In the genomic region with DNA sequence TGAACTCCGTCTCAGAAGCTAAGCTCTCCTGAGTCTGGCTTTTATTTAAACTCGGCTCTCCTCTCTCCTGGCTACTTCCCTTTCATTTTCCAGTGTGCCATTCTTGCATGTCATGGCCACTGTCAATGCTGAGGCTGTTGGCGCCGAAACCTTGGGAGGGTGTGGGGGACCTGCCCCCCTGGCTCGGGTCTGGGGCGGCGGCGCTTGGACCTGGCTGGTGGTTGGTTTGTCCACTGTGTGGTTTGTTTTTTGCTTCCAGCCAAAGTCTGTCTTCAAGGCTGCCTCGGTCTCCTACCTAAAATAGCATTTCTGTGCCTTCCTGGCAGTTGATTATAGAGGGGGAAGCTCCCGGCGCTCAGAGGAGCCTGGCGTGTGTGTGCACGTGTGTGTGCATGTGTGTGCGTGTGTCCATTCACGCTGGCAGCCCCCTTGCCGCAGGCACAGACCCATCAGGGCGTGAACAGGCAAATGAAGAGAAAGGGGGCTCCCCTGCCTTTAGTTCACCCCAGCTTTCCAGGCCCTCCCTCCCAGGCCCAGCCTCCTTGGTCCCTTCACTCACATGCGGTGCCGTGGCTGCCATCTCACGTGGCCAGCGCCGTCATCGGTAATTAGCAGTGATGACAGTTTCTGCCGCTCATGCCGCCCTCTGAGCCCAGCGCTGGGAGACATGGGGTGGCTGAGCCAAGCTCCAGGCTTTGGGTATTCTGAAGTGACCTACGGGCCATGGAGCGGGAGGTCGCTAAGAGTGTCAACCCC, we compare ENCODE assay signal across 8 cellular contexts.
DNase-seq lines count a peak whose midpoint lies in the region; ATAC-seq and TF ChIP-seq lines count a peak whose summit lies in the region.

No MANE protein-coding gene starts in this region.

- H3K23ac ChIP-seq in IMR-90 (ENCODE audit: low read depth, low read length): peak overlapping the region; percentile 84
- peak overlapping the region in 1 of 2 experiments; percentile 16 for H3K23ac ChIP-seq in mesenchymal stem cell (ENCODE audit: low read length in 2 of 2)

- peak overlapping the region; percentile 96 for H3K27ac ChIP-seq in IMR-90 (ENCODE audit: insufficient read depth, low read length)
- H3K27ac ChIP-seq in angular gyrus (ENCODE audit: low read depth, low read length): peak overlapping the region; percentile 57
- peak overlapping the region; percentile 77 for H3K27ac ChIP-seq in mesenchymal stem cell (ENCODE audit: low read length, poor library complexity, severe bottlenecking)

- intact Hi-C loops in IMR-90 (cut with micrococcal nuclease): loop anchor here (5.0 kb wide), 1 partner anchor 233 kb away; no protein-coding TSS in a partner anchor

- dilution Hi-C loops in IMR-90 (cut with HindIII; ENCODE audit: low sequenced_read_pairs, unreplicated experiment): no loop called here

- no peak for TF ChIP-seq RAD21 in IMR-90 (IDR thresholded peaks at IDR 0.05; ENCODE audit: low read length)

- in situ Hi-C loops in IMR-90 (cut with MboI; ENCODE audit: low sequenced_read_pairs): loop anchor here (5.0 kb wide), 1 partner anchor 107 kb away; no protein-coding TSS in a partner anchor

- H3K14ac ChIP-seq in IMR-90 (replicated peaks; ENCODE audit: low read depth, low read length) (peak overlapping the region; percentile 71), mesenchymal stem cell (ENCODE audit: low read length in 2 of 2) (peak overlapping the region; percentile 8 to 39)

- CTCF ChIA-PET in IMR-90 (lab: Yijun Ruan, JAX): no interaction called here

- TF ChIP-seq CTCF in IMR-90 (conservative IDR thresholded peaks at IDR 0.05; ENCODE audit: low read depth, low read length): no peak

- peaks cover 10% of the 10 kb centered on the region; the same call in 1 of the 2 replicates for H4K20me1 ChIP-seq in IMR-90 (ENCODE audit: insufficient read depth, low read length)

- peak overlapping the region; percentile 98 for H2BK120ac ChIP-seq in IMR-90 (ENCODE audit: low read depth, low read length)
- H2BK120ac ChIP-seq in mesenchymal stem cell (ENCODE audit: low read depth, low read length): peak overlapping the region; percentile 98

- peak overlapping the region; percentile 31; the same call in 1 of the 2 replicates for H4K5ac ChIP-seq in IMR-90 (ENCODE audit: low read depth, low read length)

- no peaks in the 10 kb centered on the region for H3K36me3 ChIP-seq in IMR-90 (ENCODE audit: control insufficient read depth, insufficient read depth, low read length)
- peaks cover 0 to 9% of the 10 kb centered on the region in 2 experiments for H3K36me3 ChIP-seq in mesenchymal stem cell (ENCODE audit: control insufficient read depth in 1 of 2, insufficient read depth in 2 of 2, low read depth in 1 of 2, low read length in 2 of 2)

- peak overlapping the region; percentile 96; a peak in 3 of 4 replicates for H4K8ac ChIP-seq in IMR-90 (ENCODE audit: low read depth in 2 of 2, low read length in 2 of 2)
- H4K8ac ChIP-seq in mesenchymal stem cell (ENCODE audit: low read length): peak overlapping the region; percentile 91

- POLR2A ChIA-PET in IMR-90 (lab: Charles Lee; ENCODE audit: unreplicated experiment): no interaction called here

- peak overlapping the region; percentile 84 for H3K4ac ChIP-seq in IMR-90 (ENCODE audit: low read depth, low read length)
- peak overlapping the region; percentile 98 for H3K4ac ChIP-seq in mesenchymal stem cell (ENCODE audit: low read depth in 1 of 2, low read length in 2 of 2)

- H3K27me3 ChIP-seq in IMR-90 (ENCODE audit: control insufficient read depth, insufficient read depth, low read length): no peaks in the 10 kb centered on the region
- H3K27me3 ChIP-seq in mesenchymal stem cell (ENCODE audit: control insufficient read depth in 1 of 2, insufficient read depth in 1 of 2, low read length in 2 of 2): no peaks in the 10 kb centered on the region

- H2BK12ac ChIP-seq in mesenchymal stem cell (ENCODE audit: low read length in 2 of 2): peak overlapping the region; percentile 80 to 82

- H2BK5ac ChIP-seq in IMR-90 (ENCODE audit: low read depth, low read length, poor library complexity, severe bottlenecking) (peak overlapping the region; percentile 83), mesenchymal stem cell (ENCODE audit: low read depth, low read length, poor library complexity, severe bottlenecking) (peak overlapping the region; percentile 37)

- peaks cover 19 to 78% of the 10 kb centered on the region in 2 experiments for H3K79me1 ChIP-seq in IMR-90 (ENCODE audit: low read depth in 1 of 2, low read length in 2 of 2)
- no peaks in the 10 kb centered on the region for H3K79me1 ChIP-seq in mesenchymal stem cell (replicated peaks; ENCODE audit: low read length, poor library complexity, severe bottlenecking)

- H3K4me2 ChIP-seq in IMR-90 (ENCODE audit: low read depth, low read length) (peak overlapping the region; percentile 79), mesenchymal stem cell (ENCODE audit: low read length, poor library complexity, severe bottlenecking) (peak overlapping the region; percentile 60)

- H3K9ac ChIP-seq in IMR-90 (ENCODE audit: low read depth, low read length) (peak overlapping the region; percentile 65), mesenchymal stem cell (ENCODE audit: low read length) (peak overlapping the region; percentile 100)

- peak overlapping the region; percentile 86 for H2BK20ac ChIP-seq in IMR-90 (ENCODE audit: low read depth, low read length)

- H2BK15ac ChIP-seq in IMR-90 (ENCODE audit: low read depth, low read length) (peak overlapping the region; percentile 55; the same call in 2 of the 3 replicates), mesenchymal stem cell (ENCODE audit: low read depth, poor library complexity, severe bottlenecking) (peak overlapping the region; percentile 96)

- H3K56ac ChIP-seq in IMR-90 (ENCODE audit: extremely low read depth, insufficient read depth, low read length): peak overlapping the region; percentile 61

- peak; percentile 74 for DNase-seq in EL
- DNase-seq in IMR-90: no peak
- DNase-seq in mesenchymal stem cell: peak; percentile 51
- no peak for DNase-seq in NCI-H128 (lab: John Stamatoyannopoulos, UW; ENCODE audit: unreplicated experiment)
- no peak for DNase-seq in stimulated activated CD4-positive, alpha-beta T cell treated with anti-CD3 and anti-CD28 coated beads, Interleukin-2, amount 100 ng/mL, for 24 hours
- DNase-seq in activated T-cell treated with anti-CD3 and anti-CD28 coated beads, Interleukin-2, amount 50 U/mL, for 1 hour: no peak

- TF ChIP-seq POLR2A in IMR-90 (IDR thresholded peaks at IDR 0.05; ENCODE audit: low read depth, low read length): no peak

- H4K91ac ChIP-seq in IMR-90 (ENCODE audit: insufficient read depth, low read depth, low read length) (peak overlapping the region; percentile 95), mesenchymal stem cell (ENCODE audit: low read length) (peak overlapping the region; percentile 98)

- no TSS peak for BruUV-seq in IMR-90 (replicated peaks; lab: Mats Ljungman, UMichigan)

- H3K4me1 ChIP-seq in IMR-90 (ENCODE audit: control insufficient read depth, insufficient read depth, low read length) (peaks cover 62% of the 10 kb centered on the region), mesenchymal stem cell (ENCODE audit: control insufficient read depth, insufficient read depth, low read depth, low read length) (peaks cover 68% of the 10 kb centered on the region)

- H3K9me3 ChIP-seq in IMR-90 (ENCODE audit: control insufficient read depth, insufficient read depth, low read length) (no peaks in the 10 kb centered on the region), mesenchymal stem cell (ENCODE audit: control insufficient read depth, low read length) (no peaks in the 10 kb centered on the region)

- H3K4me3 ChIP-seq in IMR-90 (ENCODE audit: insufficient read depth, low read depth, low read length): peak overlapping the region; percentile 36
- H3K4me3 ChIP-seq in mesenchymal stem cell (ENCODE audit: insufficient read depth in 1 of 2, low read depth in 1 of 2, low read length in 2 of 2): peak overlapping the region; percentile 53 to 98

- H2AK9ac ChIP-seq in IMR-90 (replicated peaks; ENCODE audit: low read depth, low read length, poor library complexity): peak overlapping the region; percentile 93

- peaks cover 29% of the 10 kb centered on the region for H3K9me1 ChIP-seq in IMR-90 (ENCODE audit: insufficient read depth, low read length)

- WGBS in IMR-90 (ENCODE audit: extremely low coverage in 2 of 2, insufficient read length in 1 of 2), 2 experiments: 87% methylated on average over 10 of the region's 29 CpGs; no CpG with 5 or more reads in 1 of the 2 experiments
- WGBS in mesenchymal stem cell: 79% methylated on average over 29 of the region's 29 CpGs

- H2AFZ ChIP-seq in IMR-90 (replicated peaks; ENCODE audit: low read length, poor library complexity) (peak overlapping the region; percentile 68), mesenchymal stem cell (ENCODE audit: low read depth, low read length) (no peak overlapping the region)

- H2AK5ac ChIP-seq in IMR-90 (ENCODE audit: low read depth, low read length) (peak overlapping the region; percentile 98), mesenchymal stem cell (ENCODE audit: low read length, severe bottlenecking) (peak overlapping the region; percentile 74)

- ATAC-seq in IMR-90 (ENCODE audit: low read depth): no peak
- no peak for ATAC-seq in GM19397 (IDR thresholded peaks at IDR 0.05; ENCODE audit: unreplicated experiment)

- H3K18ac ChIP-seq in IMR-90 (ENCODE audit: low read depth, low read length) (peak overlapping the region; percentile 58), mesenchymal stem cell (ENCODE audit: low read depth in 1 of 2, low read length in 2 of 2) (peak overlapping the region; percentile 96 to 97)

TF ChIP-seq in IMR-90, 13 proteins besides CTCF, POLR2A, EP300 and RAD21 (continues in another document):
- TF ChIP-seq BHLHE40 (IDR thresholded peaks at IDR 0.05; ENCODE audit: low read depth, low read length): no peak
- TF ChIP-seq RCOR1 (IDR thresholded peaks at IDR 0.05; ENCODE audit: insufficient replicate concordance, low read length): no peak
- TF ChIP-seq MAZ (IDR thresholded peaks at IDR 0.05; ENCODE audit: borderline replicate concordance, low read depth, low read length): no peak
- TF ChIP-seq, protein P1, sequence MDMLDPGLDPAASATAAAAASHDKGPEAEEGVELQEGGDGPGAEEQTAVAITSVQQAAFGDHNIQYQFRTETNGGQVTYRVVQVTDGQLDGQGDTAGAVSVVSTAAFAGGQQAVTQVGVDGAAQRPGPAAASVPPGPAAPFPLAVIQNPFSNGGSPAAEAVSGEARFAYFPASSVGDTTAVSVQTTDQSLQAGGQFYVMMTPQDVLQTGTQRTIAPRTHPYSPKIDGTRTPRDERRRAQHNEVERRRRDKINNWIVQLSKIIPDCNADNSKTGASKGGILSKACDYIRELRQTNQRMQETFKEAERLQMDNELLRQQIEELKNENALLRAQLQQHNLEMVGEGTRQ (IDR thresholded peaks at IDR 0.05; ENCODE audit: low read depth, low read length): no peak
- no peak for TF ChIP-seq RFX5 (IDR thresholded peaks at IDR 0.05; ENCODE audit: low read depth, low read length)
- no peak for TF ChIP-seq MXI1 (IDR thresholded peaks at IDR 0.05; ENCODE audit: borderline replicate concordance, low read depth, low read length)
- no peak for TF ChIP-seq SMC3 (IDR thresholded peaks at IDR 0.05; ENCODE audit: low read depth, low read length)
- no peak for TF ChIP-seq MAFK (IDR thresholded peaks at IDR 0.05; ENCODE audit: low read depth, low read length)

Comparison
In these comparisons a context has a peak if more than half of its experiments do, and no peak if none do; other contexts are left out.
1. DNase-seq: peak in EL (single experiment) and mesenchymal stem cell (single experiment); none in IMR-90 (single experiment), NCI-H128 (single experiment), stimulated activated CD4-positive, alpha-beta T cell treated with anti-CD3 and anti-CD28 coated beads, Interleukin-2, amount 100 ng/mL, for 24 hours (0 of 2) and activated T-cell treated with anti-CD3 and anti-CD28 coated beads, Interleukin-2, amount 50 U/mL, for 1 hour (single experiment).
2. Peak in every context shown above with its lines, with median percentiles within 50 percentile points of each other: H3K27ac ChIP-seq.